Comparison of ENCODE assay signal across 8 cellular contexts in genomic region chr17:81512984-81513668, GRCh38. TPM values are rescaled to one million over a fixed set of nuclear protein-coding genes. Genes with fewer than 3 reads are reported as not detected.
A peak's percentile ranks its signal among the peaks of the same experiment; 100 is the strongest.
DNase-seq lines count a peak whose midpoint lies in the region; ATAC-seq and TF ChIP-seq lines count a peak whose summit lies in the region.

No MANE protein-coding gene starts in this region.

- no peak overlapping the region for H4K5ac ChIP-seq in H9 (ENCODE audit: insufficient read length, low read depth, low read length)

- no peaks in the 10 kb centered on the region for H3K27me3 ChIP-seq in CD4-positive, alpha-beta memory T cell (ENCODE audit: insufficient read depth, low read length)
- H3K27me3 ChIP-seq in H9 (ENCODE audit: insufficient read depth, low read length) (no peaks in the 10 kb centered on the region; the same call in 1 of the 2 replicates), esophagus squamous epithelium (no peaks in the 10 kb centered on the region), transverse colon (no peaks in the 10 kb centered on the region)

- no peak overlapping the region for H4K8ac ChIP-seq in H9 (replicated peaks; ENCODE audit: insufficient read length, low read depth, low read length)

- peak overlapping the region; percentile 95 for H3K14ac ChIP-seq in H9 (ENCODE audit: insufficient read depth, low read length)

- peak overlapping the region; percentile 91; the same call in 1 of the 2 replicates for H3K4ac ChIP-seq in H9 (ENCODE audit: low read depth, low read length)

- H3K4me1 ChIP-seq in CD4-positive, alpha-beta memory T cell (ENCODE audit: insufficient read depth, low read length): peaks cover 44% of the 10 kb centered on the region
- peaks cover under 1% of the 10 kb centered on the region; the same call in 1 of the 2 replicates for H3K4me1 ChIP-seq in H9 (ENCODE audit: insufficient read depth, low read length)
- peaks cover 34 to 84% (median 42%) of the 10 kb centered on the region in 3 donors for H3K4me1 ChIP-seq in esophagus squamous epithelium
- H3K4me1 ChIP-seq in transverse colon: peaks cover 30 to 52% (median 41%) of the 10 kb centered on the region in 4 donors

- peak overlapping the region; percentile 65 to 77 for H3K4me3 ChIP-seq in CD4-positive, alpha-beta memory T cell (ENCODE audit: low read length in 2 of 2)
- H3K4me3 ChIP-seq in esophagus squamous epithelium (peak overlapping the region; percentile 91 to 99 (median 97)), transverse colon (peak overlapping the region; percentile 82 to 96 (median 86))

- H3K79me2 ChIP-seq in H9 (ENCODE audit: insufficient read depth, low read length): peaks cover 25% of the 10 kb centered on the region; the same call in 1 of the 2 replicates

- DNase-seq in CD4-positive, alpha-beta memory T cell: peak; percentile 55 to 77 (median 67)
- DNase-seq in H9 (peak; percentile 90), NCI-H345 treated with DMSO at 0.1 percent for 48 hours (lab: John Stamatoyannopoulos, UW; ENCODE audit: unreplicated experiment) (peak; percentile 56), esophagus squamous epithelium (lab: John Stamatoyannopoulos, UW) (no peak), transverse colon (peak; percentile 80)
- no peak for DNase-seq in activated T-cell treated with anti-CD3 and anti-CD28 coated beads, Interleukin-2, amount 50 U/mL, for 24 hours
- peak; percentile 33 to 83 (median 61) for DNase-seq in naive thymus-derived CD8-positive, alpha-beta T cell

- no CpG with 5 or more reads among the region's 68 CpGs for WGBS in H9 (ENCODE audit: extremely low coverage, insufficient read length, low lambda C conversion rate)
- WGBS in esophagus squamous epithelium, 2 donors: 0% methylated on average over 12 of the region's 68 CpGs; no CpG with 5 or more reads in 1 of the 2 donors
- WGBS in transverse colon (ENCODE audit: low coverage in 1 of 2), 2 donors: 1% methylated on average over 22 of the region's 68 CpGs; no CpG with 5 or more reads in 1 of the 2 donors

- H3K36me3 ChIP-seq in CD4-positive, alpha-beta memory T cell (ENCODE audit: insufficient read depth, low read length): peaks cover 31% of the 10 kb centered on the region
- H3K36me3 ChIP-seq in esophagus squamous epithelium: peaks cover 15 to 41% (median 28%) of the 10 kb centered on the region in 3 donors
- H3K36me3 ChIP-seq in transverse colon: peaks cover 0 to 24% (median 17%) of the 10 kb centered on the region in 4 donors

- no peaks in the 10 kb centered on the region for H3K27me3 Mint-ChIP-seq in CD4-positive, alpha-beta memory T cell
- H3K27me3 Mint-ChIP-seq in H9 (ENCODE audit: low read depth): peaks cover 13% of the 10 kb centered on the region
- H3K27me3 Mint-ChIP-seq in activated T-cell treated with anti-CD3 and anti-CD28 coated beads, Interleukin-2, amount 50 U/mL, for 24 hours: no peaks in the 10 kb centered on the region
- no peaks in the 10 kb centered on the region for H3K27me3 Mint-ChIP-seq in naive thymus-derived CD8-positive, alpha-beta T cell

- no peak for TF ChIP-seq CTCF in H9 (conservative IDR thresholded peaks at IDR 0.05)
- no peak for TF ChIP-seq CTCF in esophagus squamous epithelium (IDR thresholded peaks at IDR 0.05)
- no peak for TF ChIP-seq CTCF in transverse colon (IDR thresholded peaks at IDR 0.05)

- CTCF ChIA-PET in CD4-positive, alpha-beta memory T cell (lab: Charles Lee; ENCODE audit: partially characterized antibody): interaction anchor here (1.2 to 1.3 kb wide), 2 partner anchors 29 to 39 kb away, joined by 3 to 5 read pairs; partner anchors contain the start of gene FAAP100

- in situ Hi-C loops in transverse colon (cut with MboI; ENCODE audit: low pct_ligation_motif_present in 1 of 4, low pct_unique_long_range_greater_than_20kb in 1 of 4, low sequenced_read_pairs in 3 of 4): no loop called here

- H3K9ac ChIP-seq in H9 (ENCODE audit: extremely low read depth, insufficient read length, low read length): peak overlapping the region; percentile 54

- H3K9me3 Mint-ChIP-seq in CD4-positive, alpha-beta memory T cell: peaks cover 0 to 25% (median 0%) of the 10 kb centered on the region in 8 donors
- peaks cover 7 to 19% of the 10 kb centered on the region in 2 experiments; a peak in 4 of 5 replicates for H3K9me3 Mint-ChIP-seq in H9
- no peaks in the 10 kb centered on the region for H3K9me3 Mint-ChIP-seq in activated T-cell treated with anti-CD3 and anti-CD28 coated beads, Interleukin-2, amount 50 U/mL, for 24 hours
- peaks cover 0 to 2% (median 0%) of the 10 kb centered on the region in 9 donors for H3K9me3 Mint-ChIP-seq in naive thymus-derived CD8-positive, alpha-beta T cell

- H4K20me1 ChIP-seq in H9 (ENCODE audit: control insufficient read depth, insufficient read depth, insufficient read length): no peaks in the 10 kb centered on the region

- H3K4me1 Mint-ChIP-seq in CD4-positive, alpha-beta memory T cell: peaks cover 21 to 68% (median 45%) of the 10 kb centered on the region in 4 donors
- H3K4me1 Mint-ChIP-seq in H9: peaks cover 32 to 42% of the 10 kb centered on the region in 2 experiments
- H3K4me1 Mint-ChIP-seq in activated T-cell treated with anti-CD3 and anti-CD28 coated beads, Interleukin-2, amount 50 U/mL, for 24 hours (ENCODE audit: low read depth): peaks cover 32% of the 10 kb centered on the region
- peaks cover 30 to 65% (median 56%) of the 10 kb centered on the region in 4 donors for H3K4me1 Mint-ChIP-seq in naive thymus-derived CD8-positive, alpha-beta T cell

- H2AFZ ChIP-seq in H9 (ENCODE audit: low read length): no peak overlapping the region

- peak overlapping the region; percentile 71 for H2BK120ac ChIP-seq in H9 (ENCODE audit: low read depth, low read length, poor library complexity, severe bottlenecking)

- H3K56ac ChIP-seq in H9 (ENCODE audit: insufficient read length, low read depth, low read length): no peak overlapping the region

- peaks cover 36 to 38% of the 10 kb centered on the region in 2 donors for H3K36me3 Mint-ChIP-seq in CD4-positive, alpha-beta memory T cell
- peaks cover 38 to 43% (median 40%) of the 10 kb centered on the region in 3 experiments for H3K36me3 Mint-ChIP-seq in H9 (ENCODE audit: insufficient read depth in 1 of 3, low read depth in 3 of 3)
- peaks cover 59% of the 10 kb centered on the region for H3K36me3 Mint-ChIP-seq in activated T-cell treated with anti-CD3 and anti-CD28 coated beads, Interleukin-2, amount 50 U/mL, for 24 hours (ENCODE audit: low read depth)
- H3K36me3 Mint-ChIP-seq in naive thymus-derived CD8-positive, alpha-beta T cell: peaks cover 26 to 42% (median 33%) of the 10 kb centered on the region in 3 donors

- peak overlapping the region; percentile 84 to 93 (median 89) for H3K4me3 Mint-ChIP-seq in CD4-positive, alpha-beta memory T cell
- peak overlapping the region; percentile 68 to 80 for H3K4me3 Mint-ChIP-seq in H9
- peak overlapping the region; percentile 90 for H3K4me3 Mint-ChIP-seq in activated T-cell treated with anti-CD3 and anti-CD28 coated beads, Interleukin-2, amount 50 U/mL, for 24 hours
- peak overlapping the region; percentile 81 to 98 (median 88) for H3K4me3 Mint-ChIP-seq in naive thymus-derived CD8-positive, alpha-beta T cell

- peaks cover 2% of the 10 kb centered on the region for H3K79me1 ChIP-seq in H9 (ENCODE audit: insufficient read depth, low read depth, low read length, poor library complexity, severe bottlenecking)

- no peak overlapping the region; the same call in 1 of the 2 replicates for H2BK15ac ChIP-seq in H9 (ENCODE audit: low read depth, low read length)

- H3K23ac ChIP-seq in H9 (ENCODE audit: insufficient read length, low read depth, low read length): no peak overlapping the region

- H3K23me2 ChIP-seq in H9 (ENCODE audit: insufficient read length, low read depth, low read length, poor library complexity, severe bottlenecking): peaks cover 33% of the 10 kb centered on the region

- H4K91ac ChIP-seq in H9 (ENCODE audit: insufficient read length, low read depth, low read length): peak overlapping the region; percentile 94

- intact Hi-C loops in CD4-positive, alpha-beta memory T cell (cut with micrococcal nuclease): loop anchor here (1.0 to 5.0 kb wide), 3 partner anchors 24 to 274 kb away; partner anchors contain the start of genes ARL16, HGS, NDUFAF8 and TEPSIN
- intact Hi-C loops in esophagus squamous epithelium (cut with DNase I) (loop anchor here (5.0 kb wide), 1 partner anchor 116 kb away; the partner anchor contains the start of gene BAHCC1), transverse colon (cut with DNase I; ENCODE audit: low total_unique reads) (no loop called here)

- no peak overlapping the region for H3T11ph ChIP-seq in H9 (ENCODE audit: low read length)

- peak; percentile 36 to 39 for ATAC-seq in naive thymus-derived CD8-positive, alpha-beta T cell
- ATAC-seq in HG03280 (IDR thresholded peaks at IDR 0.05; ENCODE audit: unreplicated experiment): no peak

- H2BK12ac ChIP-seq in H9 (ENCODE audit: insufficient read length, low read depth, low read length): no peak overlapping the region

- H2BK20ac ChIP-seq in H9 (ENCODE audit: low read depth, low read length, poor library complexity, severe bottlenecking): no peak overlapping the region

- H3K4me2 ChIP-seq in H9 (ENCODE audit: insufficient read depth, insufficient read length, low read length): peak overlapping the region; percentile 52

- H2BK5ac ChIP-seq in H9 (ENCODE audit: insufficient read length, low read length): no peak overlapping the region

- peak overlapping the region; percentile 70 to 95 (median 90) for H3K27ac Mint-ChIP-seq in CD4-positive, alpha-beta memory T cell
- H3K27ac Mint-ChIP-seq in H9: peak overlapping the region; percentile 52 to 84 (median 78); a peak in 5 of 7 replicates
- H3K27ac Mint-ChIP-seq in activated T-cell treated with anti-CD3 and anti-CD28 coated beads, Interleukin-2, amount 50 U/mL, for 24 hours: peak overlapping the region; percentile 95
- peak overlapping the region; percentile 75 to 96 (median 91) for H3K27ac Mint-ChIP-seq in naive thymus-derived CD8-positive, alpha-beta T cell

- H3K27ac ChIP-seq in CD4-positive, alpha-beta memory T cell (ENCODE audit: low read depth, low read length): peak overlapping the region; percentile 78
- H3K27ac ChIP-seq in H9 (ENCODE audit: insufficient read length, low read depth, low read length) (no peak overlapping the region), esophagus squamous epithelium (peak overlapping the region; percentile 99 to 100 (median 100)), transverse colon (peak overlapping the region; percentile 99 to 100 (median 100))

- no peak overlapping the region for H2AK5ac ChIP-seq in H9 (ENCODE audit: insufficient read length, low read length)

- POLR2A ChIA-PET in CD4-positive, alpha-beta memory T cell (lab: Charles Lee; ENCODE audit: partially characterized antibody): interaction anchor here (0.6 to 9.8 kb wide), 23 partner anchors 9 to 1059 kb away, joined by 3 to 138 read pairs (median 4); partner anchors contain the start of genes ARL16, CENPX, CEP131 and FAAP100
- POLR2A ChIA-PET in naive thymus-derived CD8-positive, alpha-beta T cell (lab: Charles Lee): interaction anchor here (0.8 to 10.9 kb wide), 16 partner anchors 14 to 1059 kb away, joined by 3 to 176 read pairs (median 4); partner anchors contain the start of genes CEP131, FAAP100, MRPL12 and NDUFAF8

- no peaks in the 10 kb centered on the region for H3K9me3 ChIP-seq in CD4-positive, alpha-beta memory T cell (ENCODE audit: control insufficient read depth in 1 of 2, low read length in 2 of 2)
- no peaks in the 10 kb centered on the region for H3K9me3 ChIP-seq in H9 (ENCODE audit: control insufficient read depth, low read depth, low read length)
- H3K9me3 ChIP-seq in esophagus squamous epithelium: no peaks in the 10 kb centered on the region
- H3K9me3 ChIP-seq in transverse colon: no peaks in the 10 kb centered on the region

- TF ChIP-seq POLR2A in esophagus squamous epithelium (IDR thresholded peaks at IDR 0.05): peak in 2 of 4 donors; percentile 28 to 90
- no peak for TF ChIP-seq POLR2A in transverse colon (IDR thresholded peaks at IDR 0.05)

- H3K18ac ChIP-seq in H9 (ENCODE audit: insufficient read length, low read depth, low read length): peak overlapping the region; percentile 97

- TF ChIP-seq EP300 in transverse colon (IDR thresholded peaks at IDR 0.05; ENCODE audit: low read depth): no peak

RNA-seq across cellular contexts. Expression of gene ACTG1, which starts 0.5 kb away (rescaled TPM):
- 1,000 to 10,000 TPM; 1,031 to 1,038 TPM for total RNA-seq in CD4-positive, alpha-beta memory T cell
- 1,000 to 10,000 TPM; 1,338 to 1,651 TPM for polyA plus RNA-seq in CD4-positive, alpha-beta memory T cell
- total RNA-seq in H9 (2021) (4,136 and 4,160 TPM in 2 replicates), esophagus squamous epithelium (1,000 to 10,000 TPM; 3,349 to 6,664 (median 4,433) TPM), transverse colon (1,000 to 10,000 TPM; 2,099 to 4,882 (median 4,009) TPM)
- 1,000 to 10,000 TPM; 1,189 to 1,230 TPM for total RNA-seq in naive thymus-derived CD8-positive, alpha-beta T cell
- polyA plus RNA-seq in naive thymus-derived CD8-positive, alpha-beta T cell: 1,000 to 10,000 TPM; 1,334 to 1,669 (median 1,595) TPM

RNA-seq across cellular contexts. Expression of gene FSCN2, which starts 15.1 kb away (rescaled TPM):
- total RNA-seq in CD4-positive, alpha-beta memory T cell: 1 to 10 TPM in 1 of 2 experiments, under 1 TPM in 1; 0.75 to 1.0 TPM
- polyA plus RNA-seq in CD4-positive, alpha-beta memory T cell: under 1 TPM in 1 of 2 donors, not detected in 1; 0.20 TPM
- total RNA-seq in H9 (2021): 1.0 and 1.6 TPM in 2 replicates
- total RNA-seq in esophagus squamous epithelium: 1 to 10 TPM in 3 of 4 donors, not detected in 1; 1.1 to 2.3 (median 1.8) TPM
- total RNA-seq in naive thymus-derived CD8-positive, alpha-beta T cell: 1 to 10 TPM in 1 of 2 experiments, under 1 TPM in 1; 0.96 to 2.0 TPM
- polyA plus RNA-seq in naive thymus-derived CD8-positive, alpha-beta T cell: not detected
- 10 to 100 TPM in 2 of 4 donors, 1 to 10 TPM in 2; 2.3 to 36.4 (median 17.2) TPM for total RNA-seq in transverse colon

RNA-seq across cellular contexts. Expression of gene FAAP100, which starts 39.0 kb away (rescaled TPM):
- total RNA-seq in CD4-positive, alpha-beta memory T cell: 10 to 100 TPM; 51.0 to 56.0 TPM
- 10 to 100 TPM in 1 of 2 donors, 1 to 10 TPM in 1; 8.5 to 16.8 TPM for polyA plus RNA-seq in CD4-positive, alpha-beta memory T cell
- total RNA-seq in H9 (2021): 54.0 and 54.8 TPM in 2 replicates
- 10 to 100 TPM; 17.3 to 32.2 (median 26.1) TPM for total RNA-seq in esophagus squamous epithelium
- total RNA-seq in naive thymus-derived CD8-positive, alpha-beta T cell: 10 to 100 TPM; 52.5 to 55.9 TPM
- polyA plus RNA-seq in naive thymus-derived CD8-positive, alpha-beta T cell: 10 to 100 TPM in 2 of 3 donors, 1 to 10 TPM in 1; 9.1 to 17.4 (median 11.7) TPM
- total RNA-seq in transverse colon: 10 to 100 TPM; 26.2 to 90.5 (median 37.4) TPM

Comparison
In these comparisons a context has a peak if more than half of its experiments do, and no peak if none do; other contexts are left out.
1. DNase-seq: peak in CD4-positive, alpha-beta memory T cell (5 of 5), H9 (single experiment), NCI-H345 treated with DMSO at 0.1 percent for 48 hours (single experiment), naive thymus-derived CD8-positive, alpha-beta T cell (10 of 10) and transverse colon (single experiment); none in activated T-cell treated with anti-CD3 and anti-CD28 coated beads, Interleukin-2, amount 50 U/mL, for 24 hours (single experiment) and esophagus squamous epithelium (single experiment).
2. Peak in every context shown above with its lines, with median percentiles within 50 percentile points of each other: H3K4me3 ChIP-seq, H3K27ac Mint-ChIP-seq and H3K4me3 Mint-ChIP-seq.